23 cellular contexts compared by ENCODE assay signal in the genomic region with DNA sequence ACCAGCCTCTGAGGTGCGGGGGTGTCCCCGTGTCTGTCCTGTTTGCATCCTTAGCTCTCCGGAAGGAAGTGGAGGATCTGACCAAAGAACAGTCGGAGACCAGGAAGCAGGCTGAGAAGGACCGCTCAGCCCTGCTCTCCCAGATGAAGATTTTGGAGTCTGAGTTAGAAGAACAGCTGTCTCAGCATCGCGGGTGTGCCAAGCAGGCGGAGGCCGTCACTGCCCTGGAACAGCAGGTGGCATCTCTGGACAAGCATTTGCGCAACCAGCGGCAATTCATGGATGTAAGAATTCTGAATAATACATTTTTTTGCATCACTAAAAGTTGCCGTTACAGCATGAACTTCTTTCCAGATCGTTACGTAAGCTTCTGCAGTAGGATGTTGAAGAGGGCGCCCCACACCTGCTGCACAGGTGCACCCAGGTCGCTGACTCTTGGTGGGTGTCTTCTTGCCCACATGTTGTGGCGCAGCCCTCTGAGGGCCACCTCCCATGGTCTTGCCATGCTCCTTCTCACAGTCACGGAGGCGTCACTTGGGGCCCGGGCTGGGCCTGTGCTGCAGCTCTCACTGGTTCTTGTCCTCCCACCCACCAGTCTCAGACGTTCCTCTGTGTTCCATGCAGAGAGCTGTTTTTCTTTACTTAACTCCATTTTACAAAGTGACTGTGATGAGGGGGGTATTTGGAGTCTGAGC.
"Had no signal": no experiment of that assay in that cellular context is flagged by ENCODE, and none has a peak within 500 bp of the region (broad histone marks: within the 10 kb centered on the region; RNA-seq: fewer than 3 reads in every experiment).

No MANE protein-coding gene starts in this region.

- DNase-seq: effector CD4-positive, alpha-beta T cell; endodermal cell; foreskin melanocyte; glutamatergic neuron; islet precursor cell; lower lobe of right lung; naive B cell; spleen; stimulated activated CD4-positive, alpha-beta T cell treated with anti-CD3 and anti-CD28 coated beads, Interleukin-15, amount 100 ng/mL, for 24 hours; stimulated activated CD4-positive, alpha-beta T cell treated with anti-CD3 and anti-CD28 coated beads, Interleukin-1b, Interleukin-23, amount 100 ng/mL, for 48 hours; stimulated activated CD4-positive, alpha-beta T cell treated with anti-CD3 and anti-CD28 coated beads, Interleukin-4, amount 100 ng/mL, for 24 hours; tibial artery; upper lobe of left lung; uterus had no signal

- H3K9me3 ChIP-seq: lower lobe of right lung, neutrophil, right lobe of liver, spleen, tibial artery, upper lobe of left lung, uterus had no signal

- H3K4me1 Mint-ChIP-seq: endodermal cell; memory B cell; mesothelial cell of epicardium; stimulated activated memory B cell treated with anti-CD40 and anti-IgM and Interleukin-4, amounts not matched to agents 10 μg/mL and 1 μg/mL and 100 μg/mL, for 72 hours had no signal

- H3K27me3 ChIP-seq: neutrophil, right lobe of liver, spleen, tibial artery, upper lobe of left lung, uterus had no signal

- ATAC-seq: left lobe of liver; lower lobe of right lung; right lobe of liver; stimulated activated memory B cell treated with anti-CD40 and anti-IgM and Interleukin-4, amounts not matched to agents 10 μg/mL and 1 μg/mL and 100 μg/mL, for 72 hours had no signal

- H3K4me1 ChIP-seq: lower lobe of right lung, spleen, tibial artery, upper lobe of left lung had no signal

- H3K27ac ChIP-seq: coronary artery, lower lobe of right lung, neutrophil, right lobe of liver, spleen, tibial artery, upper lobe of left lung, uterus had no signal

- H3K9me3 Mint-ChIP-seq: endodermal cell; memory B cell; mesothelial cell of epicardium; naive B cell; nephron; stimulated activated memory B cell treated with anti-CD40 and anti-IgM and Interleukin-4, amounts not matched to agents 10 μg/mL and 1 μg/mL and 100 μg/mL, for 72 hours; stimulated activated naive CD8-positive, alpha-beta T cell treated with anti-CD3 and anti-CD28 coated beads, Interleukin-15, Interleukin-2, amounts not matched to agents 100 ng/mL and 50 ng/mL, for 24 hours had no signal

- H3K27me3 Mint-ChIP-seq: memory B cell; naive B cell; stimulated activated memory B cell treated with anti-CD40 and anti-IgM and Interleukin-4, amounts not matched to agents 10 μg/mL and 1 μg/mL and 100 μg/mL, for 72 hours; stimulated activated naive CD8-positive, alpha-beta T cell treated with anti-CD3 and anti-CD28 coated beads, Interleukin-15, Interleukin-2, amounts not matched to agents 100 ng/mL and 50 ng/mL, for 24 hours had no signal

- H3K27ac Mint-ChIP-seq: memory B cell; mesothelial cell of epicardium; nephron; stimulated activated memory B cell treated with anti-CD40 and anti-IgM and Interleukin-4, amounts not matched to agents 10 μg/mL and 1 μg/mL and 100 μg/mL, for 72 hours; stimulated activated naive CD8-positive, alpha-beta T cell treated with anti-CD3 and anti-CD28 coated beads, Interleukin-15, Interleukin-2, amounts not matched to agents 100 ng/mL and 50 ng/mL, for 24 hours had no signal

- H3K4me3 Mint-ChIP-seq: endodermal cell; memory B cell; mesothelial cell of epicardium; naive B cell; nephron; stimulated activated memory B cell treated with anti-CD40 and anti-IgM and Interleukin-4, amounts not matched to agents 10 μg/mL and 1 μg/mL and 100 μg/mL, for 72 hours; stimulated activated naive CD8-positive, alpha-beta T cell treated with anti-CD3 and anti-CD28 coated beads, Interleukin-15, Interleukin-2, amounts not matched to agents 100 ng/mL and 50 ng/mL, for 24 hours had no signal

- H3K4me3 ChIP-seq: coronary artery, lower lobe of right lung, right lobe of liver, spleen, tibial artery, upper lobe of left lung, uterus had no signal
